In the genomic region with DNA sequence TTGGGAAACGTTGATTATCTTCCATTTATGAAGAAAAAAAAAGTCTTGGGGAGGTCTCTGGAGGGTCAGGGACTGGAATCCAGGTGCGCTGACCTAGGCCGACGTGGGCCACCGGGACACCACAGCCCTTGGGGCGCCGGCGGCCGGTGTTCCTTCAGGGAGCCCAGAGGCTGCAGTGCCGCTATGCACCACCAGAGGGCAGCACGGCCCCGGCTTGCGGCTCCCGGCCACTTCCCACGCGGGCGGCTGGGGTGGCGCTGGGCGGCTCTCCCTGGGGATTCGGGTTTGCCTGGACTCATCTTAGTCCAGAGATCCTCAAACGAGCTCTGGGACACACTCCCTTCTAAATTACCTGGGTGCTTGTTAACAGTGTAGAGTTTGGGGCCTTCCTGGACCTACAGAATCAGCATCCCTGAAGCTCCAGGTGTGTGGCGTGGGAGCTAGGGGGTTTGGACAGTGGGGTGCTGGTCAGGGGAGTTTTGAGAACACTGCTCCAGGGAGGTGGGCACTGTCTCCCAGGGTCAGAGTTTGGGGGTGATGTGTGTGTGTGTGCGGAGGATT, we compare ENCODE assay signal across 1 cellular context.
TF ChIP-seq lines count a peak whose summit lies in the region.

No MANE protein-coding gene starts in this region.

TF ChIP-seq in HepG2, 621 proteins besides CTCF, POLR2A, EP300 and RAD21 (continued from another document and continues in another):
- TF ChIP-seq, protein P1, sequence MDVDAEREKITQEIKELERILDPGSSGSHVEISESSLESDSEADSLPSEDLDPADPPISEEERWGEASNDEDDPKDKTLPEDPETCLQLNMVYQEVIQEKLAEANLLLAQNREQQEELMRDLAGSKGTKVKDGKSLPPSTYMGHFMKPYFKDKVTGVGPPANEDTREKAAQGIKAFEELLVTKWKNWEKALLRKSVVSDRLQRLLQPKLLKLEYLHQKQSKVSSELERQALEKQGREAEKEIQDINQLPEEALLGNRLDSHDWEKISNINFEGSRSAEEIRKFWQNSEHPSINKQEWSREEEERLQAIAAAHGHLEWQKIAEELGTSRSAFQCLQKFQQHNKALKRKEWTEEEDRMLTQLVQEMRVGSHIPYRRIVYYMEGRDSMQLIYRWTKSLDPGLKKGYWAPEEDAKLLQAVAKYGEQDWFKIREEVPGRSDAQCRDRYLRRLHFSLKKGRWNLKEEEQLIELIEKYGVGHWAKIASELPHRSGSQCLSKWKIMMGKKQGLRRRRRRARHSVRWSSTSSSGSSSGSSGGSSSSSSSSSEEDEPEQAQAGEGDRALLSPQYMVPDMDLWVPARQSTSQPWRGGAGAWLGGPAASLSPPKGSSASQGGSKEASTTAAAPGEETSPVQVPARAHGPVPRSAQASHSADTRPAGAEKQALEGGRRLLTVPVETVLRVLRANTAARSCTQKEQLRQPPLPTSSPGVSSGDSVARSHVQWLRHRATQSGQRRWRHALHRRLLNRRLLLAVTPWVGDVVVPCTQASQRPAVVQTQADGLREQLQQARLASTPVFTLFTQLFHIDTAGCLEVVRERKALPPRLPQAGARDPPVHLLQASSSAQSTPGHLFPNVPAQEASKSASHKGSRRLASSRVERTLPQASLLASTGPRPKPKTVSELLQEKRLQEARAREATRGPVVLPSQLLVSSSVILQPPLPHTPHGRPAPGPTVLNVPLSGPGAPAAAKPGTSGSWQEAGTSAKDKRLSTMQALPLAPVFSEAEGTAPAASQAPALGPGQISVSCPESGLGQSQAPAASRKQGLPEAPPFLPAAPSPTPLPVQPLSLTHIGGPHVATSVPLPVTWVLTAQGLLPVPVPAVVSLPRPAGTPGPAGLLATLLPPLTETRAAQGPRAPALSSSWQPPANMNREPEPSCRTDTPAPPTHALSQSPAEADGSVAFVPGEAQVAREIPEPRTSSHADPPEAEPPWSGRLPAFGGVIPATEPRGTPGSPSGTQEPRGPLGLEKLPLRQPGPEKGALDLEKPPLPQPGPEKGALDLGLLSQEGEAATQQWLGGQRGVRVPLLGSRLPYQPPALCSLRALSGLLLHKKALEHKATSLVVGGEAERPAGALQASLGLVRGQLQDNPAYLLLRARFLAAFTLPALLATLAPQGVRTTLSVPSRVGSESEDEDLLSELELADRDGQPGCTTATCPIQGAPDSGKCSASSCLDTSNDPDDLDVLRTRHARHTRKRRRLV (CRISPR knock-in tag; IDR thresholded peaks at IDR 0.05), result no peak
- TF ChIP-seq ZNF17 (CRISPR knock-in tag; IDR thresholded peaks at IDR 0.05) (no peak), ZNF788 (CRISPR knock-in tag; IDR thresholded peaks at IDR 0.05; ENCODE audit: borderline replicate concordance) (no peak), ZFP36L1 (CRISPR knock-in tag; IDR thresholded peaks at IDR 0.05) (no peak), PTBP1 (IDR thresholded peaks at IDR 0.05; ENCODE audit: low read depth, low read length, poor library complexity, severe bottlenecking) (no peak), REPIN1 (CRISPR knock-in tag; IDR thresholded peaks at IDR 0.05; ENCODE audit: borderline replicate concordance, low read depth) (no peak), ZNF232 (CRISPR knock-in tag; IDR thresholded peaks at IDR 0.05; ENCODE audit: borderline replicate concordance) (0 out of 2 replicates have a peak, but pooled peaks have one; percentile 20), ZFP36L2 (CRISPR knock-in tag; IDR thresholded peaks at IDR 0.05) (no peak), ZNF234 (CRISPR knock-in tag; conservative IDR thresholded peaks at IDR 0.05) (0 out of 2 replicates have a peak, but pooled peaks have one; percentile 43), ZNF235 (CRISPR knock-in tag; IDR thresholded peaks at IDR 0.05; ENCODE audit: borderline replicate concordance) (no peak), DMAP1 (CRISPR knock-in tag; IDR thresholded peaks at IDR 0.05) (no peak), HNF4A (CRISPR knock-in tag; IDR thresholded peaks at IDR 0.05) (no peak), ZIK1 (CRISPR knock-in tag; IDR thresholded peaks at IDR 0.05; ENCODE audit: borderline replicate concordance, low read depth) (0 out of 2 replicates have a peak, but pooled peaks have one; percentile 50), ZNF773 (CRISPR knock-in tag; IDR thresholded peaks at IDR 0.05; ENCODE audit: borderline replicate concordance) (no peak), ZNF570 (CRISPR knock-in tag; IDR thresholded peaks at IDR 0.05; ENCODE audit: borderline replicate concordance) (no peak), KLF13 (CRISPR knock-in tag; IDR thresholded peaks at IDR 0.05) (no peak), NR2F2 (IDR thresholded peaks at IDR 0.05; ENCODE audit: borderline replicate concordance, low read depth) (no peak), ZNF577 (CRISPR knock-in tag; IDR thresholded peaks at IDR 0.05; ENCODE audit: borderline replicate concordance, low read depth) (no peak), REXO4 (CRISPR knock-in tag; IDR thresholded peaks at IDR 0.05; ENCODE audit: borderline replicate concordance) (no peak), ZC3H4 (CRISPR knock-in tag; IDR thresholded peaks at IDR 0.05; ENCODE audit: borderline replicate concordance) (no peak), SOX13 (IDR thresholded peaks at IDR 0.05) (no peak), SOX13 (CRISPR knock-in tag; conservative IDR thresholded peaks at IDR 0.05 in 1 of 2, IDR thresholded peaks at IDR 0.05 in 1 of 2) (no peak), ZNF552 (CRISPR knock-in tag; IDR thresholded peaks at IDR 0.05; ENCODE audit: borderline replicate concordance) (no peak), MIXL1 (CRISPR knock-in tag; IDR thresholded peaks at IDR 0.05) (no peak), ZNF326 (CRISPR knock-in tag; IDR thresholded peaks at IDR 0.05; ENCODE audit: borderline replicate concordance) (no peak)
- TF ChIP-seq, protein P2, sequence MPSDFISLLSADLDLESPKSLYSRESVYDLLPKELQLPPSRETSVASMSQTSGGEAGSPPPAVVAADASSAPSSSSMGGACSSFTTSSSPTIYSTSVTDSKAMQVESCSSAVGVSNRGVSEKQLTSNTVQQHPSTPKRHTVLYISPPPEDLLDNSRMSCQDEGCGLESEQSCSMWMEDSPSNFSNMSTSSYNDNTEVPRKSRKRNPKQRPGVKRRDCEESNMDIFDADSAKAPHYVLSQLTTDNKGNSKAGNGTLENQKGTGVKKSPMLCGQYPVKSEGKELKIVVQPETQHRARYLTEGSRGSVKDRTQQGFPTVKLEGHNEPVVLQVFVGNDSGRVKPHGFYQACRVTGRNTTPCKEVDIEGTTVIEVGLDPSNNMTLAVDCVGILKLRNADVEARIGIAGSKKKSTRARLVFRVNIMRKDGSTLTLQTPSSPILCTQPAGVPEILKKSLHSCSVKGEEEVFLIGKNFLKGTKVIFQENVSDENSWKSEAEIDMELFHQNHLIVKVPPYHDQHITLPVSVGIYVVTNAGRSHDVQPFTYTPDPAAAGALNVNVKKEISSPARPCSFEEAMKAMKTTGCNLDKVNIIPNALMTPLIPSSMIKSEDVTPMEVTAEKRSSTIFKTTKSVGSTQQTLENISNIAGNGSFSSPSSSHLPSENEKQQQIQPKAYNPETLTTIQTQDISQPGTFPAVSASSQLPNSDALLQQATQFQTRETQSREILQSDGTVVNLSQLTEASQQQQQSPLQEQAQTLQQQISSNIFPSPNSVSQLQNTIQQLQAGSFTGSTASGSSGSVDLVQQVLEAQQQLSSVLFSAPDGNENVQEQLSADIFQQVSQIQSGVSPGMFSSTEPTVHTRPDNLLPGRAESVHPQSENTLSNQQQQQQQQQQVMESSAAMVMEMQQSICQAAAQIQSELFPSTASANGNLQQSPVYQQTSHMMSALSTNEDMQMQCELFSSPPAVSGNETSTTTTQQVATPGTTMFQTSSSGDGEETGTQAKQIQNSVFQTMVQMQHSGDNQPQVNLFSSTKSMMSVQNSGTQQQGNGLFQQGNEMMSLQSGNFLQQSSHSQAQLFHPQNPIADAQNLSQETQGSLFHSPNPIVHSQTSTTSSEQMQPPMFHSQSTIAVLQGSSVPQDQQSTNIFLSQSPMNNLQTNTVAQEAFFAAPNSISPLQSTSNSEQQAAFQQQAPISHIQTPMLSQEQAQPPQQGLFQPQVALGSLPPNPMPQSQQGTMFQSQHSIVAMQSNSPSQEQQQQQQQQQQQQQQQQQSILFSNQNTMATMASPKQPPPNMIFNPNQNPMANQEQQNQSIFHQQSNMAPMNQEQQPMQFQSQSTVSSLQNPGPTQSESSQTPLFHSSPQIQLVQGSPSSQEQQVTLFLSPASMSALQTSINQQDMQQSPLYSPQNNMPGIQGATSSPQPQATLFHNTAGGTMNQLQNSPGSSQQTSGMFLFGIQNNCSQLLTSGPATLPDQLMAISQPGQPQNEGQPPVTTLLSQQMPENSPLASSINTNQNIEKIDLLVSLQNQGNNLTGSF (CRISPR knock-in tag; IDR thresholded peaks at IDR 0.05), result peak; percentile 47; the same call in 1 of the 2 replicates
- TF ChIP-seq, protein P3, sequence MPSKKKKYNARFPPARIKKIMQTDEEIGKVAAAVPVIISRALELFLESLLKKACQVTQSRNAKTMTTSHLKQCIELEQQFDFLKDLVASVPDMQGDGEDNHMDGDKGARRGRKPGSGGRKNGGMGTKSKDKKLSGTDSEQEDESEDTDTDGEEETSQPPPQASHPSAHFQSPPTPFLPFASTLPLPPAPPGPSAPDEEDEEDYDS (CRISPR knock-in tag; IDR thresholded peaks at IDR 0.05), result no peak
- TF ChIP-seq, protein P4, sequence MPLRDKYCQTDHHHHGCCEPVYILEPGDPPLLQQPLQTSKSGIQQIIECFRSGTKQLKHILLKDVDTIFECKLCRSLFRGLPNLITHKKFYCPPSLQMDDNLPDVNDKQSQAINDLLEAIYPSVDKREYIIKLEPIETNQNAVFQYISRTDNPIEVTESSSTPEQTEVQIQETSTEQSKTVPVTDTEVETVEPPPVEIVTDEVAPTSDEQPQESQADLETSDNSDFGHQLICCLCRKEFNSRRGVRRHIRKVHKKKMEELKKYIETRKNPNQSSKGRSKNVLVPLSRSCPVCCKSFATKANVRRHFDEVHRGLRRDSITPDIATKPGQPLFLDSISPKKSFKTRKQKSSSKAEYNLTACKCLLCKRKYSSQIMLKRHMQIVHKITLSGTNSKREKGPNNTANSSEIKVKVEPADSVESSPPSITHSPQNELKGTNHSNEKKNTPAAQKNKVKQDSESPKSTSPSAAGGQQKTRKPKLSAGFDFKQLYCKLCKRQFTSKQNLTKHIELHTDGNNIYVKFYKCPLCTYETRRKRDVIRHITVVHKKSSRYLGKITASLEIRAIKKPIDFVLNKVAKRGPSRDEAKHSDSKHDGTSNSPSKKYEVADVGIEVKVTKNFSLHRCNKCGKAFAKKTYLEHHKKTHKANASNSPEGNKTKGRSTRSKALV (CRISPR knock-in tag; IDR thresholded peaks at IDR 0.05), result no peak
- TF ChIP-seq, protein P5, sequence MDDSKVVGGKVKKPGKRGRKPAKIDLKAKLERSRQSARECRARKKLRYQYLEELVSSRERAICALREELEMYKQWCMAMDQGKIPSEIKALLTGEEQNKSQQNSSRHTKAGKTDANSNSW (CRISPR knock-in tag; IDR thresholded peaks at IDR 0.05; ENCODE audit: borderline replicate concordance), result no peak
- TF ChIP-seq, protein P6, sequence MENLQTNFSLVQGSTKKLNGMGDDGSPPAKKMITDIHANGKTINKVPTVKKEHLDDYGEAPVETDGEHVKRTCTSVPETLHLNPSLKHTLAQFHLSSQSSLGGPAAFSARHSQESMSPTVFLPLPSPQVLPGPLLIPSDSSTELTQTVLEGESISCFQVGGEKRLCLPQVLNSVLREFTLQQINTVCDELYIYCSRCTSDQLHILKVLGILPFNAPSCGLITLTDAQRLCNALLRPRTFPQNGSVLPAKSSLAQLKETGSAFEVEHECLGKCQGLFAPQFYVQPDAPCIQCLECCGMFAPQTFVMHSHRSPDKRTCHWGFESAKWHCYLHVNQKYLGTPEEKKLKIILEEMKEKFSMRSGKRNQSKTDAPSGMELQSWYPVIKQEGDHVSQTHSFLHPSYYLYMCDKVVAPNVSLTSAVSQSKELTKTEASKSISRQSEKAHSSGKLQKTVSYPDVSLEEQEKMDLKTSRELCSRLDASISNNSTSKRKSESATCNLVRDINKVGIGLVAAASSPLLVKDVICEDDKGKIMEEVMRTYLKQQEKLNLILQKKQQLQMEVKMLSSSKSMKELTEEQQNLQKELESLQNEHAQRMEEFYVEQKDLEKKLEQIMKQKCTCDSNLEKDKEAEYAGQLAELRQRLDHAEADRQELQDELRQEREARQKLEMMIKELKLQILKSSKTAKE (CRISPR knock-in tag; IDR thresholded peaks at IDR 0.05; ENCODE audit: borderline replicate concordance), result 0 out of 2 replicates have a peak, but pooled peaks have one; percentile 29
- TF ChIP-seq, protein P7, sequence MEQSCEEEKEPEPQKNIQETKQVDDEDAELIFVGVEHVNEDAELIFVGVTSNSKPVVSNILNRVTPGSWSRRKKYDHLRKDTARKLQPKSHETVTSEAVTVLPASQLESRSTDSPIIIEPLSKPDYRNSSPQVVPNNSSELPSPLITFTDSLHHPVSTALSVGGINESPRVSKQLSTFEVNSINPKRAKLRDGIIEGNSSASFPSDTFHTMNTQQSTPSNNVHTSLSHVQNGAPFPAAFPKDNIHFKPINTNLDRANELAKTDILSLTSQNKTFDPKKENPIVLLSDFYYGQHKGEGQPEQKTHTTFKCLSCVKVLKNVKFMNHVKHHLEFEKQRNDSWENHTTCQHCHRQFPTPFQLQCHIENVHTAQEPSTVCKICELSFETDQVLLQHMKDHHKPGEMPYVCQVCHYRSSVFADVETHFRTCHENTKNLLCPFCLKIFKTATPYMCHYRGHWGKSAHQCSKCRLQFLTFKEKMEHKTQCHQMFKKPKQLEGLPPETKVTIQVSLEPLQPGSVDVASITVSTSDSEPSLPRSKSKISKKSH (CRISPR knock-in tag; IDR thresholded peaks at IDR 0.05; ENCODE audit: borderline replicate concordance), result peak; percentile 70; the same call in 1 of the 2 replicates
- TF ChIP-seq, protein P8, sequence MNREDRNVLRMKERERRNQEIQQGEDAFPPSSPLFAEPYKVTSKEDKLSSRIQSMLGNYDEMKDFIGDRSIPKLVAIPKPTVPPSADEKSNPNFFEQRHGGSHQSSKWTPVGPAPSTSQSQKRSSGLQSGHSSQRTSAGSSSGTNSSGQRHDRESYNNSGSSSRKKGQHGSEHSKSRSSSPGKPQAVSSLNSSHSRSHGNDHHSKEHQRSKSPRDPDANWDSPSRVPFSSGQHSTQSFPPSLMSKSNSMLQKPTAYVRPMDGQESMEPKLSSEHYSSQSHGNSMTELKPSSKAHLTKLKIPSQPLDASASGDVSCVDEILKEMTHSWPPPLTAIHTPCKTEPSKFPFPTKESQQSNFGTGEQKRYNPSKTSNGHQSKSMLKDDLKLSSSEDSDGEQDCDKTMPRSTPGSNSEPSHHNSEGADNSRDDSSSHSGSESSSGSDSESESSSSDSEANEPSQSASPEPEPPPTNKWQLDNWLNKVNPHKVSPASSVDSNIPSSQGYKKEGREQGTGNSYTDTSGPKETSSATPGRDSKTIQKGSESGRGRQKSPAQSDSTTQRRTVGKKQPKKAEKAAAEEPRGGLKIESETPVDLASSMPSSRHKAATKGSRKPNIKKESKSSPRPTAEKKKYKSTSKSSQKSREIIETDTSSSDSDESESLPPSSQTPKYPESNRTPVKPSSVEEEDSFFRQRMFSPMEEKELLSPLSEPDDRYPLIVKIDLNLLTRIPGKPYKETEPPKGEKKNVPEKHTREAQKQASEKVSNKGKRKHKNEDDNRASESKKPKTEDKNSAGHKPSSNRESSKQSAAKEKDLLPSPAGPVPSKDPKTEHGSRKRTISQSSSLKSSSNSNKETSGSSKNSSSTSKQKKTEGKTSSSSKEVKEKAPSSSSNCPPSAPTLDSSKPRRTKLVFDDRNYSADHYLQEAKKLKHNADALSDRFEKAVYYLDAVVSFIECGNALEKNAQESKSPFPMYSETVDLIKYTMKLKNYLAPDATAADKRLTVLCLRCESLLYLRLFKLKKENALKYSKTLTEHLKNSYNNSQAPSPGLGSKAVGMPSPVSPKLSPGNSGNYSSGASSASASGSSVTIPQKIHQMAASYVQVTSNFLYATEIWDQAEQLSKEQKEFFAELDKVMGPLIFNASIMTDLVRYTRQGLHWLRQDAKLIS (CRISPR knock-in tag; IDR thresholded peaks at IDR 0.05), result no peak
